13 cellular contexts compared by ENCODE assay signal in the genomic region with DNA sequence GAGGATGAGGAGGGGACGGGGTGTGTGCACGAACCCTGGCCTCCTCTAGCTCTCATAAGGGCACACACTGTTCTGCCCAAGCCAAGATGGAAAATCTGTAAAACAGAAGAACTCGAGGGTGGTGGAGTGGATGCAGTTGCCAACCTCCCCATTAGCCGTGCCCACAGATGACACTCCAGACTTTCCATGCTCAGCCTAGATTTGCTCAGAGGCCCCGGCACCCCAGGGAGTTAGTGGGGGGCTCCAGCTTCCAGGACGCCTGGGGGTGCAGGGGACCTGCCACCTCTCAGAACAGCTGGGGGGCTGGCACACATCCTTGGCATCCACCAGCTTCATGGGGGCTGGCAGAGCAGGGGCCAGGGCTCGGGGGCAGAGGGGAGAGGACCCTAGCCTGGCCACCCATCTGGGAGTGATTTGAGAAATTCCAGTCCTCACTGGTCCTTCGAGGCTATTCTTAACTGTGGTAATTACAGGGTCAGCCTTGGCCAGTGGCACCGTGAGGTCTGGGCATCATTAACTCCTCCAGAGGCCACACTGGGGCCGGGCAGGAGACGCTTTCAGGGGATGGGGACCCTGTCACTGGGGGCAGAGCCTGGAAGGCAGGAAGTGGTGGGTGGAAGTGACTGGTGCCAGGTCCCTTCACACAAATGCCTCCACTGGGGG. TPM values are rescaled to one million over a fixed set of nuclear protein-coding genes. Genes with fewer than 3 reads are reported as not detected.
DNase-seq lines count a peak whose midpoint lies in the region; ATAC-seq and TF ChIP-seq lines count a peak whose summit lies in the region.
"Had no signal": no experiment of that assay in that cellular context is flagged by ENCODE, and none has a peak within 500 bp of the region (broad histone marks: within the 10 kb centered on the region; RNA-seq: fewer than 3 reads in every experiment).

No MANE protein-coding gene starts in this region.

- H3K4me3 ChIP-seq in esophagus squamous epithelium: no peak overlapping the region
- no peak overlapping the region for H3K4me3 ChIP-seq in neural progenitor cell
- no peak overlapping the region for H3K4me3 ChIP-seq in vagina

- no peaks in the 10 kb centered on the region for H4K20me1 ChIP-seq in neural progenitor cell (ENCODE audit: low read depth)

- peak overlapping the region in 3 of 4 donors; percentile 59 to 65 (median 64) for H3K27ac ChIP-seq in esophagus squamous epithelium
- no peak overlapping the region for H3K27ac ChIP-seq in neural progenitor cell
- H3K27ac ChIP-seq in vagina: peak overlapping the region; percentile 78

- H3K79me2 ChIP-seq in neural progenitor cell (ENCODE audit: low read depth): no peaks in the 10 kb centered on the region

- intact Hi-C loops in left cardiac atrium (cut with DNase I): no loop called here
- intact Hi-C loops in Right ventricle myocardium superior (cut with DNase I): no loop called here
- intact Hi-C loops in esophagus squamous epithelium (cut with DNase I): no loop called here
- intact Hi-C loops in vagina (cut with DNase I): no loop called here

- peaks cover 9% of the 10 kb centered on the region for H3K27me3 Mint-ChIP-seq in neural progenitor cell (ENCODE audit: insufficient read depth, low read depth)
- H3K27me3 Mint-ChIP-seq: activated CD8-positive, alpha-beta memory T cell treated with anti-CD3 and anti-CD28 coated beads, Interleukin-2, amount 10 ng/mL, durations not matched to agents 7 days and 5 days; activated naive CD4-positive, alpha-beta T cell treated with anti-CD3 and anti-CD28 coated beads, Interleukin-2, amount 10 ng/mL, durations not matched to agents 7 days and 5 days had no signal

- no peak overlapping the region for H3K4me3 Mint-ChIP-seq in neural progenitor cell
- H3K4me3 Mint-ChIP-seq: activated CD8-positive, alpha-beta memory T cell treated with anti-CD3 and anti-CD28 coated beads, Interleukin-2, amount 10 ng/mL, durations not matched to agents 7 days and 5 days; activated naive CD4-positive, alpha-beta T cell treated with anti-CD3 and anti-CD28 coated beads, Interleukin-2, amount 10 ng/mL, durations not matched to agents 7 days and 5 days had no signal

- H3K9ac ChIP-seq in neural progenitor cell: no peak overlapping the region

- H2AFZ ChIP-seq in neural progenitor cell (replicated peaks): no peak overlapping the region

- H3K36me3 Mint-ChIP-seq in neural progenitor cell: no peaks in the 10 kb centered on the region

- H3K27ac Mint-ChIP-seq in neural progenitor cell: peak overlapping the region; percentile 69
- H3K27ac Mint-ChIP-seq: activated CD8-positive, alpha-beta memory T cell treated with anti-CD3 and anti-CD28 coated beads, Interleukin-2, amount 10 ng/mL, durations not matched to agents 7 days and 5 days; activated naive CD4-positive, alpha-beta T cell treated with anti-CD3 and anti-CD28 coated beads, Interleukin-2, amount 10 ng/mL, durations not matched to agents 7 days and 5 days had no signal

- H3K4me2 ChIP-seq in neural progenitor cell: no peak overlapping the region

- no peak for TF ChIP-seq POLR2A in esophagus squamous epithelium (IDR thresholded peaks at IDR 0.05)
- TF ChIP-seq POLR2A in vagina (IDR thresholded peaks at IDR 0.05): no peak

- H3F3A ChIP-seq in neural progenitor cell (ENCODE audit: low read depth): peaks cover 8% of the 10 kb centered on the region

- no peak for ATAC-seq in left cardiac atrium
- ATAC-seq in Right ventricle myocardium superior (ENCODE audit: poor library complexity): no peak
- ATAC-seq: activated CD8-positive, alpha-beta memory T cell treated with anti-CD3 and anti-CD28 coated beads, Interleukin-2, amount 10 ng/mL, durations not matched to agents 7 days and 5 days had no signal

- DNase-seq in left cardiac atrium (peak; percentile 23), Right ventricle myocardium superior (no peak), esophagus squamous epithelium (lab: John Stamatoyannopoulos, UW) (no peak), neural progenitor cell (ENCODE audit: low spot score) (no peak), vagina (ENCODE audit: extremely low spot score in 2 of 2) (no peak), iPS-NIHi7 (ENCODE audit: extremely low spot score) (no peak), middle frontal gyrus (ENCODE audit: extremely low spot score, low spot score) (no peak), NCI-H748 treated with DMSO at 0.1 percent for 48 hours (lab: John Stamatoyannopoulos, UW) (no peak)
- DNase-seq: activated CD8-positive, alpha-beta memory T cell treated with anti-CD3 and anti-CD28 coated beads, Interleukin-2, amount 10 ng/mL, durations not matched to agents 7 days and 5 days; activated naive CD4-positive, alpha-beta T cell treated with anti-CD3 and anti-CD28 coated beads, Interleukin-2, amount 10 ng/mL, durations not matched to agents 7 days and 5 days; DMS 273 treated with DMSO at 0.1 percent for 48 hours; NCI-H1694 treated with DMSO at 0.1 percent for 48 hours; NCI-H69 had no signal

- H3K36me3 ChIP-seq in esophagus squamous epithelium (peaks cover 0 to 85% (median 20%) of the 10 kb centered on the region in 3 donors), neural progenitor cell (no peaks in the 10 kb centered on the region), vagina (peaks cover 0 to 30% of the 10 kb centered on the region in 2 donors)

- TF ChIP-seq CTCF in esophagus squamous epithelium (IDR thresholded peaks at IDR 0.05): no peak
- no peak for TF ChIP-seq CTCF in neural progenitor cell (IDR thresholded peaks at IDR 0.05)
- TF ChIP-seq CTCF in vagina (IDR thresholded peaks at IDR 0.05): no peak

- H3K4me1 Mint-ChIP-seq in neural progenitor cell: peaks cover 32% of the 10 kb centered on the region
- H3K4me1 Mint-ChIP-seq: activated CD8-positive, alpha-beta memory T cell treated with anti-CD3 and anti-CD28 coated beads, Interleukin-2, amount 10 ng/mL, durations not matched to agents 7 days and 5 days; activated naive CD4-positive, alpha-beta T cell treated with anti-CD3 and anti-CD28 coated beads, Interleukin-2, amount 10 ng/mL, durations not matched to agents 7 days and 5 days had no signal

- 53 to 66% methylated on average over 3 to 4 of the region's 11 CpGs for WGBS in esophagus squamous epithelium, 2 donors

- H3K27me3 ChIP-seq in esophagus squamous epithelium (no peaks in the 10 kb centered on the region), neural progenitor cell (no peaks in the 10 kb centered on the region), vagina (no peaks in the 10 kb centered on the region)

- H3K9me3 Mint-ChIP-seq in neural progenitor cell: no peaks in the 10 kb centered on the region
- H3K9me3 Mint-ChIP-seq: activated naive CD4-positive, alpha-beta T cell treated with anti-CD3 and anti-CD28 coated beads, Interleukin-2, amount 10 ng/mL, durations not matched to agents 7 days and 5 days had no signal

- H3K4me1 ChIP-seq in esophagus squamous epithelium: peaks cover 0 to 45% (median 0%) of the 10 kb centered on the region in 3 donors
- peaks cover 28% of the 10 kb centered on the region for H3K4me1 ChIP-seq in neural progenitor cell
- H3K4me1 ChIP-seq in vagina: peaks cover 48% of the 10 kb centered on the region

- no peaks in the 10 kb centered on the region for H3K9me3 ChIP-seq in esophagus squamous epithelium
- no peaks in the 10 kb centered on the region for H3K9me3 ChIP-seq in neural progenitor cell (ENCODE audit: low read depth)
- H3K9me3 ChIP-seq in vagina: no peaks in the 10 kb centered on the region

RNA-seq across cellular contexts. Expression of a gene that starts 14.3 kb away (rescaled TPM):
- total RNA-seq in left cardiac atrium (10 to 100 TPM; 10.6 to 20.0 TPM), Right ventricle myocardium superior (5.7 TPM), esophagus squamous epithelium (10 to 100 TPM in 3 of 4 donors, 1 to 10 TPM in 1; 9.2 to 20.2 (median 14.2) TPM), neural progenitor cell (ENCODE audit: low replicate concordance) (3.1 and 7.5 TPM in 2 replicates), vagina (37.6 TPM)
- total RNA-seq: activated CD8-positive, alpha-beta memory T cell treated with anti-CD3 and anti-CD28 coated beads, Interleukin-2, amount 10 ng/mL, durations not matched to agents 7 days and 5 days had no signal

RNA-seq across cellular contexts. Expression of a gene that starts 30.5 kb away (rescaled TPM):
- total RNA-seq in left cardiac atrium: 10 to 100 TPM; 15.6 to 19.5 TPM
- 11.6 TPM for total RNA-seq in Right ventricle myocardium superior
- 10 to 100 TPM; 15.8 to 25.9 (median 17.8) TPM for total RNA-seq in esophagus squamous epithelium
- 6.8 and 21.8 TPM in 2 replicates for total RNA-seq in neural progenitor cell (ENCODE audit: low replicate concordance)
- 30.9 TPM for total RNA-seq in vagina

RNA-seq across cellular contexts. Expression of a gene that starts 34.8 kb away (rescaled TPM):
- total RNA-seq in left cardiac atrium: 10 to 100 TPM; 51.0 to 64.3 TPM
- 74.0 TPM for total RNA-seq in Right ventricle myocardium superior
- 10 to 100 TPM; 29.5 to 40.8 (median 33.2) TPM for total RNA-seq in esophagus squamous epithelium
- 17.0 and 40.8 TPM in 2 replicates for total RNA-seq in neural progenitor cell (ENCODE audit: low replicate concordance)
- total RNA-seq in vagina: 76.1 TPM

RNA-seq across cellular contexts. Expression of a gene that starts 39.7 kb away (rescaled TPM):
- total RNA-seq in left cardiac atrium: 10 to 100 TPM; 44.6 to 48.3 TPM
- total RNA-seq in Right ventricle myocardium superior: 76.8 TPM
- 10 to 100 TPM; 45.2 to 59.1 (median 49.1) TPM for total RNA-seq in esophagus squamous epithelium
- 27.3 and 47.2 TPM in 2 replicates for total RNA-seq in neural progenitor cell (ENCODE audit: low replicate concordance)
- 33.6 TPM for total RNA-seq in vagina
